In the genomic region with DNA sequence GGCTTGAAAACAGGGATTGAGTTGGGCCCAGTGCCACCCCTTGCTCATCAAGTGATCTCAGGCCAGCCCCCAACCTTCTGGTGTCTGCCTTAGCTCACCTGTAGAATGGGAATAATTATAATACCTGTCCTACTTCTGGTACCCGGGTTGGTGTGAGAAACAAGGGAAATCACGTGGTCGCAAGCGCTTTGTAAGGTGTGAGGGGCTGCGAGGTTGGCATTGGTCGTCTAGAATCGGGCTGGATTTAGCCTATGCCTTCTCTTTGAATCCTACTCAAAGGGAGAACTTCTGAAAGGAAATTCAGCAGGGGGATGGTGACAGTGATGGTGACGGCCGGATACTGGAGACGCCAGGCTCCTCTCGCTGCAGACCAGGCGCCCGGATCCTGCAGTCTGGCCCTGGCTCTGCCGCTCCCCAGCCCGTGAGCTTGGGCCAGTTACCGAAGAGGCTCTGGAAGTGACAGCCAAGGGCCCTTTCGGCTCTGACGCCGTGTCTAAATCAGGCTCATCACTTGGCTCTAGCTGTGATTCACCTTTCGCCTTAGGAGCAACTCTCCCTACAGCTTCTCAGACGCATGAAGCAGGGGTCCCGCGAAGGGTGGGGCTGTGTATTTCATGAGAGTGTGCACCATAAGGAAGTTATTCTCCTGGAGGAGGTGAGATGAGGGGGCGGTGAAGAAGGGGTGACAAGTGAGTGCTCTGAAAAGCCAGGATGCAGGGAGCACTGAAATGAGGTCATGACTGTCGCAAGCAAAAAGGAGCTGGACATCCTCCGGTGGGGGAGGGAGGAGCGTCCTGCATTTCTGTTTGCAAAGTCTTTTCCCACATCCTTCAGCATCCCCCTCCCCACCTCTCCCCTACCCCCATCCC, we compare ENCODE assay signal across 7 cellular contexts. TPM values are rescaled to one million over a fixed set of nuclear protein-coding genes. Genes with fewer than 3 reads are reported as not detected.
DNase-seq lines count a peak whose midpoint lies in the region; ATAC-seq and TF ChIP-seq lines count a peak whose summit lies in the region.

No MANE protein-coding gene starts in this region.

- peaks cover 0 to 15% (median 0%) of the 10 kb centered on the region in 4 donors for H3K4me1 ChIP-seq in right lobe of liver
- no peaks in the 10 kb centered on the region for H3K4me1 ChIP-seq in effector memory CD4-positive, alpha-beta T cell (ENCODE audit: control insufficient read depth, insufficient read depth, low read length, poor library complexity, severe bottlenecking)

- intact Hi-C loops in right lobe of liver (cut with DNase I) = no loop called here

- peak; percentile 36 to 51 (median 40) for ATAC-seq in right lobe of liver
- no peak for ATAC-seq in HG02588 (IDR thresholded peaks at IDR 0.05; ENCODE audit: unreplicated experiment)
- ATAC-seq in GM21825 (IDR thresholded peaks at IDR 0.05; ENCODE audit: unreplicated experiment) = no peak

- TF ChIP-seq POLR2A in right lobe of liver (IDR thresholded peaks at IDR 0.05) = no peak

- H3K27me3 ChIP-seq in MG63 (no peaks in the 10 kb centered on the region), right lobe of liver (peaks cover 9 to 28% of the 10 kb centered on the region in 2 donors)
- peaks cover 4% of the 10 kb centered on the region for H3K27me3 ChIP-seq in effector memory CD4-positive, alpha-beta T cell (replicated peaks; ENCODE audit: control insufficient read depth, insufficient read depth, low read length, poor library complexity, severe bottlenecking)

- 17% methylated on average over 19 of the region's 27 CpGs for WGBS in right lobe of liver (ENCODE audit: insufficient coverage, low coverage, low lambda C conversion rate, missing lambda C conversion rate)

- H3K27ac ChIP-seq in caudate nucleus (ENCODE audit: low read depth, low read length) (peak overlapping the region; percentile 92), right lobe of liver (no peak overlapping the region), temporal lobe (ENCODE audit: low read depth, low read length) (peak overlapping the region; percentile 94)
- no peak overlapping the region for H3K27ac ChIP-seq in effector memory CD4-positive, alpha-beta T cell (ENCODE audit: insufficient read depth, low read length, poor library complexity, severe bottlenecking)

- H3K4me3 ChIP-seq in MG63 (no peak overlapping the region), right lobe of liver (peak overlapping the region in 1 of 3 donors; percentile 42)
- no peak overlapping the region for H3K4me3 ChIP-seq in effector memory CD4-positive, alpha-beta T cell (ENCODE audit: insufficient read depth, low read depth, low read length, poor library complexity, severe bottlenecking)

- peak; percentile 33 for DNase-seq in MG63
- DNase-seq in caudate nucleus (lab: John Stamatoyannopoulos, UW) = peak in 22 of 61 donors; percentile 25 to 78 (median 54)
- DNase-seq in right lobe of liver = peak in 2 of 3 donors; percentile 39 to 57
- no peak for DNase-seq in effector memory CD4-positive, alpha-beta T cell

- H3K36me3 ChIP-seq in MG63 (no peaks in the 10 kb centered on the region; the same call in 1 of the 2 replicates), right lobe of liver (no peaks in the 10 kb centered on the region)
- no peaks in the 10 kb centered on the region for H3K36me3 ChIP-seq in effector memory CD4-positive, alpha-beta T cell (ENCODE audit: control insufficient read depth, insufficient read depth, low read length)

- no peak for TF ChIP-seq CTCF in right lobe of liver (IDR thresholded peaks at IDR 0.05)

- H3K9me3 ChIP-seq in MG63 (no peaks in the 10 kb centered on the region), right lobe of liver (no peaks in the 10 kb centered on the region)
- H3K9me3 ChIP-seq in effector memory CD4-positive, alpha-beta T cell (ENCODE audit: control insufficient read depth, low read length) = no peaks in the 10 kb centered on the region

RNA-seq across cellular contexts. Expression of a gene that starts 4.0 kb away (rescaled TPM):
- 18.5 and 19.4 TPM in 2 replicates for total RNA-seq in MG63 (2014; rRNA removed; shearing (Covaris generic); ENCODE audit: low replicate concordance)
- total RNA-seq in right lobe of liver (1 to 10 TPM in 4 of 6 experiments, under 1 TPM in 2; 0.48 to 6.3 (median 1.4) TPM), temporal lobe (6.1 TPM)

Comparison
In these comparisons a context has a peak if more than half of its experiments do, and no peak if none do; other contexts are left out.
1. DNase-seq: peak in MG63 (single experiment) and right lobe of liver (2 of 3); none in effector memory CD4-positive, alpha-beta T cell (0 of 3).
2. H3K27ac ChIP-seq: peak in caudate nucleus (single experiment) and temporal lobe (single experiment); none in right lobe of liver (0 of 3) and effector memory CD4-positive, alpha-beta T cell (single experiment).
3. ATAC-seq: peak in right lobe of liver (4 of 4); none in HG02588 (single experiment) and GM21825 (single experiment).